In genomic region chr5:108543486-108543885, GRCh38 we compare ENCODE assay signal across 25 cellular contexts.
DNase-seq lines count a peak whose midpoint lies in the region; ATAC-seq and TF ChIP-seq lines count a peak whose summit lies in the region.
"Had no signal": no experiment of that assay in that cellular context is flagged by ENCODE, and none has a peak within 500 bp of the region (broad histone marks: within the 10 kb centered on the region; RNA-seq: fewer than 3 reads in every experiment).

No MANE protein-coding gene starts in this region.

- ATAC-seq in GM19035 (IDR thresholded peaks at IDR 0.05; ENCODE audit: unreplicated experiment) = peak; percentile 68
- peak; percentile 64 for ATAC-seq in HG02588 (IDR thresholded peaks at IDR 0.05; ENCODE audit: unreplicated experiment)
- ATAC-seq in HG03196 (IDR thresholded peaks at IDR 0.05; ENCODE audit: unreplicated experiment) = peak; percentile 42
- ATAC-seq: gastrocnemius medialis, left cardiac atrium had no signal

- H3K79me2 ChIP-seq in mesendoderm (ENCODE audit: control insufficient read depth, insufficient read depth, low read length) = no peaks in the 10 kb centered on the region

- no peaks in the 10 kb centered on the region for H3K79me1 ChIP-seq in mesendoderm (ENCODE audit: low read length)

- intact Hi-C loops in lower leg skin (cut with DNase I; ENCODE audit: low total_unique reads) = no loop called here

- no peak for DNase-seq in mesendoderm
- no peak for DNase-seq in NCI-H524 treated with DMSO at 0.1 percent for 48 hours (lab: John Stamatoyannopoulos, UW)
- no peak for DNase-seq in lower leg skin (ENCODE audit: low spot score in 2 of 2)
- no peak for DNase-seq in activated CD4-positive, alpha-beta memory T cell treated with anti-CD3 and anti-CD28 coated beads, Interleukin-2, amount 10 ng/mL, durations not matched to agents 7 days and 5 days
- DNase-seq in WERI-Rb-1 = no peak
- DNase-seq: activated CD4-positive, alpha-beta T cell treated with anti-CD3 and anti-CD28 coated beads, Interleukin-2, amount 10 ng/mL, durations not matched to agents 7 days and 5 days; activated CD8-positive, alpha-beta memory T cell treated with anti-CD3 and anti-CD28 coated beads, Interleukin-2, amount 50 U/mL, for 48 hours; activated gamma-delta T cell; amniotic stem cell; COR-L47; dorsolateral prefrontal cortex; gastrocnemius medialis; HFFc6; left cardiac atrium; NCI-H146; NCI-H2171 treated with DMSO at 0.1 percent for 48 hours; NK-92 treated with Interleukin-12 subunit alpha and Interleukin-12 subunit beta, amount 100 ng/mL, for 24 hours; retina; stimulated activated CD4-positive, alpha-beta T cell treated with anti-CD3 and anti-CD28 coated beads, Interleukin-12 subunit alpha, Interleukin-12 subunit beta, amount 100 ng/mL, for 4 hours had no signal

- H3K4me3 ChIP-seq in mesendoderm (ENCODE audit: low read length) (no peak overlapping the region), lower leg skin (ENCODE audit: low read depth, poor library complexity, severe bottlenecking) (no peak overlapping the region), WERI-Rb-1 (ENCODE audit: low read depth, low read length) (no peak overlapping the region)
- H3K4me3 ChIP-seq: cardiac muscle cell, dorsolateral prefrontal cortex, gastrocnemius medialis had no signal

- H2BK120ac ChIP-seq in mesendoderm (ENCODE audit: low read depth, low read length) = peak overlapping the region; percentile 93

- peak overlapping the region; percentile 45 for H2AK5ac ChIP-seq in mesendoderm (ENCODE audit: low read length)

- H3K23ac ChIP-seq in mesendoderm (ENCODE audit: low read length) = no peak overlapping the region

- peak overlapping the region; percentile 57 for H2BK15ac ChIP-seq in mesendoderm (replicated peaks; ENCODE audit: low read depth)

- no peaks in the 10 kb centered on the region for H3K36me3 Mint-ChIP-seq in activated CD4-positive, alpha-beta memory T cell treated with anti-CD3 and anti-CD28 coated beads, Interleukin-2, amount 10 ng/mL, durations not matched to agents 7 days and 5 days (ENCODE audit: low read depth)
- H3K36me3 Mint-ChIP-seq: mesothelial cell of epicardium had no signal

- TF ChIP-seq CTCF in lower leg skin (IDR thresholded peaks at IDR 0.05) (no peak), WERI-Rb-1 (IDR thresholded peaks at IDR 0.05; ENCODE audit: low read depth, low read length) (no peak)

- CTCF ChIA-PET in activated CD4-positive, alpha-beta memory T cell treated with anti-CD3 and anti-CD28 coated beads, Interleukin-2, amount 10 ng/mL, durations not matched to agents 7 days and 5 days (lab: Charles Lee) = no interaction called here

- WGBS in mesendoderm (ENCODE audit: extremely low coverage, insufficient coverage, low lambda C conversion rate) = no CpG with 5 or more reads among the region's 1 CpG
- 86 to 90% methylated on average over 1 of the region's 1 CpG for WGBS in lower leg skin, 2 donors

- no peak overlapping the region for H2BK5ac ChIP-seq in mesendoderm (ENCODE audit: low read length)

- no peak overlapping the region for H4K8ac ChIP-seq in mesendoderm (ENCODE audit: low read depth, low read length)

- POLR2A ChIA-PET in activated CD4-positive, alpha-beta memory T cell treated with anti-CD3 and anti-CD28 coated beads, Interleukin-2, amount 10 ng/mL, durations not matched to agents 7 days and 5 days (lab: Charles Lee) = no interaction called here

- H3K56ac ChIP-seq in mesendoderm (ENCODE audit: low read length) = no peak overlapping the region

- no peak overlapping the region for H3K4me2 ChIP-seq in mesendoderm (ENCODE audit: low read length)

- no peak overlapping the region for H3K27ac Mint-ChIP-seq in activated CD4-positive, alpha-beta memory T cell treated with anti-CD3 and anti-CD28 coated beads, Interleukin-2, amount 10 ng/mL, durations not matched to agents 7 days and 5 days
- H3K27ac Mint-ChIP-seq: activated CD4-positive, alpha-beta T cell treated with anti-CD3 and anti-CD28 coated beads, Interleukin-2, amount 10 ng/mL, durations not matched to agents 7 days and 5 days; HFFc6; mesothelial cell of epicardium had no signal

- no peak overlapping the region for H3K4ac ChIP-seq in mesendoderm (ENCODE audit: low read depth, low read length)

- H3K9ac ChIP-seq in mesendoderm (ENCODE audit: low read length) = no peak overlapping the region

- no peak for TF ChIP-seq POLR2A in lower leg skin (IDR thresholded peaks at IDR 0.05)

- no peak overlapping the region for H3K4me3 Mint-ChIP-seq in activated CD4-positive, alpha-beta memory T cell treated with anti-CD3 and anti-CD28 coated beads, Interleukin-2, amount 10 ng/mL, durations not matched to agents 7 days and 5 days
- H3K4me3 Mint-ChIP-seq: activated CD4-positive, alpha-beta T cell treated with anti-CD3 and anti-CD28 coated beads, Interleukin-2, amount 10 ng/mL, durations not matched to agents 7 days and 5 days; HFFc6; mesothelial cell of epicardium; neural crest cell had no signal

- H3K36me3 ChIP-seq in mesendoderm (ENCODE audit: control insufficient read depth, insufficient read depth, low read length) (no peaks in the 10 kb centered on the region), WERI-Rb-1 (no peaks in the 10 kb centered on the region)
- H3K36me3 ChIP-seq: cardiac muscle cell, gastrocnemius medialis had no signal

- H3K27me3 ChIP-seq in mesendoderm (ENCODE audit: insufficient read depth, low read length, poor library complexity) (no peaks in the 10 kb centered on the region), WERI-Rb-1 (ENCODE audit: insufficient read depth, low read depth, severe bottlenecking) (no peaks in the 10 kb centered on the region)
- H3K27me3 ChIP-seq: cardiac muscle cell, dorsolateral prefrontal cortex, gastrocnemius medialis had no signal

- H3K9me3 Mint-ChIP-seq in activated CD4-positive, alpha-beta memory T cell treated with anti-CD3 and anti-CD28 coated beads, Interleukin-2, amount 10 ng/mL, durations not matched to agents 7 days and 5 days = no peaks in the 10 kb centered on the region
- H3K9me3 Mint-ChIP-seq: activated CD4-positive, alpha-beta T cell treated with anti-CD3 and anti-CD28 coated beads, Interleukin-2, amount 10 ng/mL, durations not matched to agents 7 days and 5 days; HFFc6 had no signal

- H3K4me1 Mint-ChIP-seq in activated CD4-positive, alpha-beta memory T cell treated with anti-CD3 and anti-CD28 coated beads, Interleukin-2, amount 10 ng/mL, durations not matched to agents 7 days and 5 days = no peaks in the 10 kb centered on the region
- H3K4me1 Mint-ChIP-seq: activated CD4-positive, alpha-beta T cell treated with anti-CD3 and anti-CD28 coated beads, Interleukin-2, amount 10 ng/mL, durations not matched to agents 7 days and 5 days had no signal

- H4K5ac ChIP-seq in mesendoderm (ENCODE audit: low read length) = no peak overlapping the region

- peaks cover 7% of the 10 kb centered on the region for H3K4me1 ChIP-seq in mesendoderm (ENCODE audit: control insufficient read depth, low read depth, low read length)
- H3K4me1 ChIP-seq: gastrocnemius medialis had no signal

- peak overlapping the region; percentile 92 for H3K18ac ChIP-seq in mesendoderm (ENCODE audit: low read length)

- H3K9me3 ChIP-seq in WERI-Rb-1 (ENCODE audit: severe bottlenecking) = no peaks in the 10 kb centered on the region
- H3K9me3 ChIP-seq: gastrocnemius medialis had no signal

- peaks cover 3% of the 10 kb centered on the region for H3K27me3 Mint-ChIP-seq in activated CD4-positive, alpha-beta memory T cell treated with anti-CD3 and anti-CD28 coated beads, Interleukin-2, amount 10 ng/mL, durations not matched to agents 7 days and 5 days

- no peak overlapping the region for H3K27ac ChIP-seq in mesendoderm (ENCODE audit: low read depth, low read length)
- no peak overlapping the region for H3K27ac ChIP-seq in WERI-Rb-1
- H3K27ac ChIP-seq: cardiac muscle cell, dorsolateral prefrontal cortex, gastrocnemius medialis had no signal
